2 cellular contexts compared by ENCODE assay signal in the genomic region with DNA sequence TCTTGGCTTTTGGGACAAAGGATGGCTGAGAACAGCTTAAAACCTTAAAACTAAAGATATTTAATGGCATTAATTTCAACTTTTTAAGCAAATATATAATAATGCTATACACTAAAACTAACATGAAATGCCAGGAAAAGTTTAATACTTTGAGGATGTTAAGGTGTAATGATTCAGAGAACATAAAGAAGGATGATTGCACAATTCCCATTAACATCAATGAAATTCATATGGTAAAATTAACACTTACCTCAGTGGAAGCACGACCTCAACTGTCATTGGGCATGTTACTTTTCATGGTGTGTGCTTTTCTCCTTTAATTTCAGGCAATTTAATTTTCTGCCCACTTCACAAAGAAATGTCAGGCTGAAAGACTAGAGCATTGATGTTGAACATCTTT.
TF ChIP-seq lines count a peak whose summit lies in the region.

No MANE protein-coding gene starts in this region.

TF ChIP-seq in HepG2, 621 proteins besides CTCF, POLR2A, EP300 and RAD21 (continued from another document):
- TF ChIP-seq HOXD1 (CRISPR knock-in tag; IDR thresholded peaks at IDR 0.05) (no peak), ZNF264 (CRISPR knock-in tag; IDR thresholded peaks at IDR 0.05) (no peak), ZNF101 (CRISPR knock-in tag; IDR thresholded peaks at IDR 0.05; ENCODE audit: borderline replicate concordance, low read depth) (no peak)

TF ChIP-seq in IMR-90, 13 proteins besides CTCF, POLR2A, EP300 and RAD21 (continued from another document):
- TF ChIP-seq FOS (IDR thresholded peaks at IDR 0.05; ENCODE audit: low read depth, low read length) = no peak
- no peak for TF ChIP-seq RCOR1 (IDR thresholded peaks at IDR 0.05; ENCODE audit: insufficient replicate concordance, low read length)
- TF ChIP-seq CHD1 (IDR thresholded peaks at IDR 0.05; ENCODE audit: low read depth, low read length) = no peak
- TF ChIP-seq CEBPB (IDR thresholded peaks at IDR 0.05; ENCODE audit: low read depth, low read length) = peak; percentile 56
